In the genomic region with DNA sequence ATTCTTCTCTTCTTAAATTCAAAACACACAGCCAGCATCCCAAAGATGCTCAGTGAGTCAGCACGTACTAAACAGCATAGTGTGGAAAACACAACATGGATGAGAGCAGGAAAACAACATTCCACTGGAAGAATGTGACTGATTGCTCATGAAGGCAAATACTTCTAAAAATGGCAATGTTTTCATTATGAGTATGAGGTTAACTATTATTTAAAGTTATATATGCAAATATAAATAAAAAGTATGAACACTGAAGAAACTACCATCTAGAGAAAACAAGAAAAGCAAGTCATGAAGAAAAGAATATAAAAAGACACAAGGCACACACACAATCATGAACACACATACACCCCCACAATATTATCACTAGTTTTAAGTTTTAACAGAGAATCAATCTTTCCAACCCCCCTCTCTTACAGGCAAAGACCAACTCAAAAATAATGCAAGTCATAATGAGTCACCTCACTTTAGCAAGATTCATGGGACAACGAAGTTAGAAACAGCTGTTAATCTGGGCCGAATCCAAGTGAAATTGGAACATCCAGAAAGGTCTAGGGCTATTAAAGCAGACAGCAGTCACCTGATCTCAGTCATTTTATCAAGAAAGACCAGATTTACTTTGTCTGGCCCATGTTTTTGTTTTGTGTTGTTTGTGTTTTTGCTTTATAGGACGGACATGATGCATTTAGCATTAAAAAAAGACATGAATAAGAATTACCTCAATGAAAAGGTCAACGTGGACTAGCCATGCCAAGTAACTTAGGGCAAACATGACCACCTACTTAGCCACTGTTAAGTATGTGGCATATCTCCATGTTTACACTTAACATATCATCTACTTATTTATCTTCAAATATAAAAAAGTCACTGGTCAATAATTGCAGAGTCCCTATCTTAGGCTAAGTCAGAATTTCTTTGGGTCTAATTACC, we compare ENCODE assay signal across 8 cellular contexts. TPM values are rescaled to one million over a fixed set of nuclear protein-coding genes. Genes with fewer than 3 reads are reported as not detected.
DNase-seq lines count a peak whose midpoint lies in the region; ATAC-seq and TF ChIP-seq lines count a peak whose summit lies in the region.

No MANE protein-coding gene starts in this region.

- TF ChIP-seq POLR2A in spleen (IDR thresholded peaks at IDR 0.05) = no peak

- H3K9me3 ChIP-seq in HEK293 (ENCODE audit: control insufficient read depth, insufficient read depth, low read depth, low read length) (no peaks in the 10 kb centered on the region), left ventricle myocardium inferior (replicated peaks) (no peaks in the 10 kb centered on the region), spleen (no peaks in the 10 kb centered on the region)

- H3K36me3 ChIP-seq in HEK293 (ENCODE audit: control insufficient read depth in 2 of 2, insufficient read depth in 1 of 2, low read length in 2 of 2) (no peaks in the 10 kb centered on the region), left ventricle myocardium inferior (no peaks in the 10 kb centered on the region), spleen (no peaks in the 10 kb centered on the region)

- POLR2A ChIA-PET in HEK293 (lab: Yijun Ruan, JAX) = no interaction called here

- DNase-seq in left ventricle myocardium inferior (no peak), spleen (no peak), NCI-H2227 (lab: John Stamatoyannopoulos, UW; ENCODE audit: unreplicated experiment) (no peak), NCI-H2081 (lab: John Stamatoyannopoulos, UW) (no peak), NCI-H146 (lab: John Stamatoyannopoulos, UW) (no peak)

- ATAC-seq in activated T-helper 17 cell treated with anti-CD3 and anti-CD28 coated beads, Interleukin-2, amount 50 U/mL, for 72 hours (replicated peaks) = no peak
- no peak for ATAC-seq in HG02973 (IDR thresholded peaks at IDR 0.05; ENCODE audit: unreplicated experiment)

- CTCF ChIA-PET in HEK293 (lab: Yijun Ruan, JAX) = interaction anchor here (1.5 kb wide), 1 partner anchor 12 kb away, joined by 3 read pairs; no protein-coding TSS in a partner anchor

- H3K36me3 Mint-ChIP-seq in activated T-helper 17 cell treated with anti-CD3 and anti-CD28 coated beads, Interleukin-2, amount 50 U/mL, for 72 hours (ENCODE audit: low read depth) = peaks cover 77% of the 10 kb centered on the region

- H3K27me3 Mint-ChIP-seq in activated T-helper 17 cell treated with anti-CD3 and anti-CD28 coated beads, Interleukin-2, amount 50 U/mL, for 72 hours = no peaks in the 10 kb centered on the region

- no peaks in the 10 kb centered on the region for H3K9me3 Mint-ChIP-seq in activated T-helper 17 cell treated with anti-CD3 and anti-CD28 coated beads, Interleukin-2, amount 50 U/mL, for 72 hours

- no peak for TF ChIP-seq CTCF in HEK293 (tag by site-specific recombination; IDR thresholded peaks at IDR 0.05)
- TF ChIP-seq CTCF in left ventricle myocardium inferior (IDR thresholded peaks at IDR 0.05; ENCODE audit: borderline replicate concordance) = no peak
- no peak for TF ChIP-seq CTCF in spleen (IDR thresholded peaks at IDR 0.05 in 8 of 11, conservative IDR thresholded peaks at IDR 0.05 in 3 of 11)

- H3K27ac ChIP-seq in HEK293 (ENCODE audit: extremely low read depth, low read depth, low read length) (no peak overlapping the region), left ventricle myocardium inferior (replicated peaks) (peak overlapping the region; percentile 80), spleen (peak overlapping the region in 7 of 8 donors; percentile 7 to 74 (median 62))

- H3K4me1 ChIP-seq in HEK293 (ENCODE audit: control insufficient read depth, insufficient read depth, low read length) (no peaks in the 10 kb centered on the region), left ventricle myocardium inferior (peaks cover 73% of the 10 kb centered on the region), spleen (peaks cover 0 to 38% (median 0%) of the 10 kb centered on the region in 6 donors)

- no peak overlapping the region for H3K4me3 ChIP-seq in HEK293 (ENCODE audit: low read depth, low read length)
- no peak overlapping the region for H3K4me3 ChIP-seq in left ventricle myocardium inferior
- no peak overlapping the region for H3K4me3 ChIP-seq in spleen

- peak overlapping the region; percentile 2 for H3K27ac Mint-ChIP-seq in activated T-helper 17 cell treated with anti-CD3 and anti-CD28 coated beads, Interleukin-2, amount 50 U/mL, for 72 hours

- no peaks in the 10 kb centered on the region for H3K27me3 ChIP-seq in left ventricle myocardium inferior (ENCODE audit: low read depth)
- no peaks in the 10 kb centered on the region for H3K27me3 ChIP-seq in spleen (replicated peaks in 1 of 7)

- no peak overlapping the region for H3K4me3 Mint-ChIP-seq in activated T-helper 17 cell treated with anti-CD3 and anti-CD28 coated beads, Interleukin-2, amount 50 U/mL, for 72 hours

- WGBS in spleen, 5 donors = 58 to 74% (median 64%) methylated on average over 5 of the region's 5 CpGs

- intact Hi-C loops in left ventricle myocardium inferior (cut with micrococcal nuclease) = no loop called here
- intact Hi-C loops in spleen (cut with DNase I; ENCODE audit: low total_unique reads) = no loop called here

- H3K4me1 Mint-ChIP-seq in activated T-helper 17 cell treated with anti-CD3 and anti-CD28 coated beads, Interleukin-2, amount 50 U/mL, for 72 hours = peaks cover 9% of the 10 kb centered on the region

TF ChIP-seq in HEK293, 187 proteins besides CTCF, POLR2A, EP300 and RAD21:
- no peak for TF ChIP-seq ZNF626 (tag by site-specific recombination; IDR thresholded peaks at IDR 0.05)
- TF ChIP-seq, protein P1, sequence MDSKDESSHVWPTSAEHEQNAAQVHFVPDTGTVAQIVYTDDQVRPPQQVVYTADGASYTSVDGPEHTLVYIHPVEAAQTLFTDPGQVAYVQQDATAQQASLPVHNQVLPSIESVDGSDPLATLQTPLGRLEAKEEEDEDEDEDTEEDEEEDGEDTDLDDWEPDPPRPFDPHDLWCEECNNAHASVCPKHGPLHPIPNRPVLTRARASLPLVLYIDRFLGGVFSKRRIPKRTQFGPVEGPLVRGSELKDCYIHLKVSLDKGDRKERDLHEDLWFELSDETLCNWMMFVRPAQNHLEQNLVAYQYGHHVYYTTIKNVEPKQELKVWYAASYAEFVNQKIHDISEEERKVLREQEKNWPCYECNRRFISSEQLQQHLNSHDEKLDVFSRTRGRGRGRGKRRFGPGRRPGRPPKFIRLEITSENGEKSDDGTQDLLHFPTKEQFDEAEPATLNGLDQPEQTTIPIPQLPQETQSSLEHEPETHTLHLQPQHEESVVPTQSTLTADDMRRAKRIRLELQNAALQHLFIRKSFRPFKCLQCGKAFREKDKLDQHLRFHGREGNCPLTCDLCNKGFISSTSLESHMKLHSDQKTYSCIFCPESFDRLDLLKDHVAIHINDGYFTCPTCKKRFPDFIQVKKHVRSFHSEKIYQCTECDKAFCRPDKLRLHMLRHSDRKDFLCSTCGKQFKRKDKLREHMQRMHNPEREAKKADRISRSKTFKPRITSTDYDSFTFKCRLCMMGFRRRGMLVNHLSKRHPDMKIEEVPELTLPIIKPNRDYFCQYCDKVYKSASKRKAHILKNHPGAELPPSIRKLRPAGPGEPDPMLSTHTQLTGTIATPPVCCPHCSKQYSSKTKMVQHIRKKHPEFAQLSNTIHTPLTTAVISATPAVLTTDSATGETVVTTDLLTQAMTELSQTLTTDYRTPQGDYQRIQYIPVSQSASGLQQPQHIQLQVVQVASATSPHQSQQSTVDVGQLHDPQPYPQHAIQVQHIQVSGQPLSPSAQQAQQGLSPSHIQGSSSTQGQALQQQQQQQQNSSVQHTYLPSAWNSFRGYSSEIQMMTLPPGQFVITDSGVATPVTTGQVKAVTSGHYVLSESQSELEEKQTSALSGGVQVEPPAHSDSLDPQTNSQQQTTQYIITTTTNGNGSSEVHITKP (tag by site-specific recombination; IDR thresholded peaks at IDR 0.05) = peak; percentile 15; the same call in 1 of the 2 replicates

RNA-seq across cellular contexts. Expression of gene GBE1, which starts 18.1 kb away (rescaled TPM):
- 100 to 1,000 TPM in 1 of 2 donors, 10 to 100 TPM in 1; 64.4 to 251 TPM for total RNA-seq in activated T-helper 17 cell treated with anti-CD3 and anti-CD28 coated beads, Interleukin-2, amount 50 U/mL, for 72 hours
- total RNA-seq in left ventricle myocardium inferior = 73.1 TPM
- total RNA-seq in spleen = 10 to 100 TPM; 14.3 to 34.3 (median 22.9) TPM
- 1 to 10 TPM; 5.0 to 8.8 (median 6.0) TPM for polyA plus RNA-seq in spleen
